11 cellular contexts compared by ENCODE assay signal in genomic region chr6:44667226-44667625, GRCh38.
DNase-seq lines count a peak whose midpoint lies in the region; ATAC-seq and TF ChIP-seq lines count a peak whose summit lies in the region.
"Had no signal": no experiment of that assay in that cellular context is flagged by ENCODE, and none has a peak within 500 bp of the region (broad histone marks: within the 10 kb centered on the region; RNA-seq: fewer than 3 reads in every experiment).

No MANE protein-coding gene starts in this region.

- H3K27ac Mint-ChIP-seq in activated CD8-positive, alpha-beta memory T cell treated with anti-CD3 and anti-CD28 coated beads, Interleukin-2, amount 10 ng/mL, durations not matched to agents 7 days and 5 days = no peak overlapping the region
- H3K27ac Mint-ChIP-seq in natural killer cell = no peak overlapping the region
- H3K27ac Mint-ChIP-seq: dendritic cell treated with granulocyte-macrophage colony-stimulating factor and Interleukin-4, amounts not matched to agents 40 ng/mL and 50 ng/mL, for 4 days had no signal

- no peaks in the 10 kb centered on the region for H3K9me3 Mint-ChIP-seq in activated CD8-positive, alpha-beta memory T cell treated with anti-CD3 and anti-CD28 coated beads, Interleukin-2, amount 10 ng/mL, durations not matched to agents 7 days and 5 days (ENCODE audit: low read depth)
- H3K9me3 Mint-ChIP-seq in natural killer cell = no peaks in the 10 kb centered on the region
- H3K9me3 Mint-ChIP-seq: dendritic cell treated with granulocyte-macrophage colony-stimulating factor and Interleukin-4, amounts not matched to agents 40 ng/mL and 50 ng/mL, for 4 days had no signal

- H3K4me3 ChIP-seq in kidney epithelial cell (ENCODE audit: low read depth, low read length) (no peak overlapping the region), MM.1S (ENCODE audit: low read length) (no peak overlapping the region)

- no peaks in the 10 kb centered on the region for H3K36me3 Mint-ChIP-seq in activated CD8-positive, alpha-beta memory T cell treated with anti-CD3 and anti-CD28 coated beads, Interleukin-2, amount 10 ng/mL, durations not matched to agents 7 days and 5 days
- H3K36me3 Mint-ChIP-seq in natural killer cell = no peaks in the 10 kb centered on the region

- no peak overlapping the region for H3K4me3 Mint-ChIP-seq in activated CD8-positive, alpha-beta memory T cell treated with anti-CD3 and anti-CD28 coated beads, Interleukin-2, amount 10 ng/mL, durations not matched to agents 7 days and 5 days
- H3K4me3 Mint-ChIP-seq in natural killer cell = no peak overlapping the region
- H3K4me3 Mint-ChIP-seq: dendritic cell treated with granulocyte-macrophage colony-stimulating factor and Interleukin-4, amounts not matched to agents 40 ng/mL and 50 ng/mL, for 4 days had no signal

- H3K27me3 ChIP-seq in kidney epithelial cell (ENCODE audit: control insufficient read depth, insufficient read depth, low read length) (no peaks in the 10 kb centered on the region), MM.1S (replicated peaks; ENCODE audit: insufficient read depth, low read length) (no peaks in the 10 kb centered on the region)

- ATAC-seq in activated CD8-positive, alpha-beta memory T cell treated with anti-CD3 and anti-CD28 coated beads, Interleukin-2, amount 10 ng/mL, durations not matched to agents 7 days and 5 days = no peak
- ATAC-seq in natural killer cell (no peak), GM18868 (IDR thresholded peaks at IDR 0.05; ENCODE audit: unreplicated experiment) (no peak)

- no peak overlapping the region for H3K9ac ChIP-seq in MM.1S (ENCODE audit: low read length)

- no peak overlapping the region for H3K4me2 ChIP-seq in MM.1S (ENCODE audit: low read depth, low read length)

- H3K27ac ChIP-seq in MM.1S (ENCODE audit: low read length) = no peak overlapping the region
- H3K27ac ChIP-seq: 22Rv1 had no signal

- peaks cover 6% of the 10 kb centered on the region; the same call in 1 of the 2 replicates for H3K4me1 ChIP-seq in MM.1S (ENCODE audit: low read length)

- TF ChIP-seq CTCF in kidney epithelial cell (IDR thresholded peaks at IDR 0.05; ENCODE audit: insufficient read depth, low read length, poor library complexity, severe bottlenecking) (no peak), natural killer cell (IDR thresholded peaks at IDR 0.05) (no peak), MM.1S (IDR thresholded peaks at IDR 0.05; ENCODE audit: low read length) (no peak)

- H3K4me1 Mint-ChIP-seq in activated CD8-positive, alpha-beta memory T cell treated with anti-CD3 and anti-CD28 coated beads, Interleukin-2, amount 10 ng/mL, durations not matched to agents 7 days and 5 days = peaks cover 7% of the 10 kb centered on the region
- no peaks in the 10 kb centered on the region for H3K4me1 Mint-ChIP-seq in natural killer cell

- H3K36me3 ChIP-seq in kidney epithelial cell (ENCODE audit: control insufficient read depth, insufficient read depth, low read length) = no peaks in the 10 kb centered on the region
- no peaks in the 10 kb centered on the region for H3K36me3 ChIP-seq in MM.1S (replicated peaks; ENCODE audit: insufficient read depth, low read length)

- H3F3A ChIP-seq in MM.1S (ENCODE audit: insufficient read depth, low read length) = no peaks in the 10 kb centered on the region

- no peaks in the 10 kb centered on the region for H3K79me2 ChIP-seq in MM.1S (ENCODE audit: low read length)

- no peaks in the 10 kb centered on the region for H4K20me1 ChIP-seq in MM.1S (ENCODE audit: insufficient read depth, low read length)

- CTCF ChIA-PET in activated CD8-positive, alpha-beta memory T cell treated with anti-CD3 and anti-CD28 coated beads, Interleukin-2, amount 10 ng/mL, durations not matched to agents 7 days and 5 days (lab: Charles Lee) = interaction anchor here (1.4 kb wide), 1 partner anchor 10 kb away, joined by 4 read pairs; no protein-coding TSS in a partner anchor

- no peaks in the 10 kb centered on the region for H3K9me2 ChIP-seq in MM.1S (replicated peaks; ENCODE audit: insufficient read depth, low read length)

- DNase-seq in activated CD8-positive, alpha-beta memory T cell treated with anti-CD3 and anti-CD28 coated beads, Interleukin-2, amount 50 U/mL, for 48 hours = peak; percentile 2
- DNase-seq in activated CD8-positive, alpha-beta memory T cell treated with anti-CD3 and anti-CD28 coated beads, Interleukin-2, amount 10 ng/mL, durations not matched to agents 7 days and 5 days = no peak
- DNase-seq in astrocyte of the hippocampus (ENCODE audit: low read depth, low spot score) (peak; percentile 97), kidney epithelial cell (ENCODE audit: low read depth) (peak; percentile 89), natural killer cell (no peak), MM.1S (no peak), NCI-H2171 (lab: John Stamatoyannopoulos, UW) (no peak)
- DNase-seq: NCI-H1930 had no signal

- H2AFZ ChIP-seq in MM.1S (ENCODE audit: low read length) = no peak overlapping the region

- H3K27me3 Mint-ChIP-seq in activated CD8-positive, alpha-beta memory T cell treated with anti-CD3 and anti-CD28 coated beads, Interleukin-2, amount 10 ng/mL, durations not matched to agents 7 days and 5 days = peaks cover 4% of the 10 kb centered on the region
- H3K27me3 Mint-ChIP-seq in natural killer cell (ENCODE audit: low read depth in 2 of 2) = peaks cover 0 to 9% of the 10 kb centered on the region in 2 donors

- intact Hi-C loops in natural killer cell (cut with micrococcal nuclease) = no loop called here

- no peaks in the 10 kb centered on the region for H3K9me3 ChIP-seq in MM.1S (replicated peaks; ENCODE audit: insufficient read depth, low read length)

Comparison
In these comparisons a context has a peak if more than half of its experiments do, and no peak if none do; other contexts are left out.
1. DNase-seq: peak in activated CD8-positive, alpha-beta memory T cell treated with anti-CD3 and anti-CD28 coated beads, Interleukin-2, amount 50 U/mL, for 48 hours (single experiment), astrocyte of the hippocampus (single experiment) and kidney epithelial cell (single experiment); none in activated CD8-positive, alpha-beta memory T cell treated with anti-CD3 and anti-CD28 coated beads, Interleukin-2, amount 10 ng/mL, durations not matched to agents 7 days and 5 days (single experiment), natural killer cell (single experiment), MM.1S (single experiment) and NCI-H2171 (single experiment).